ENCODE assay signal across 9 cellular contexts in genomic region chr1:154975409-154976205, GRCh38. TPM values are rescaled to one million over a fixed set of nuclear protein-coding genes. Genes with fewer than 3 reads are reported as not detected.
DNase-seq lines count a peak whose midpoint lies in the region; ATAC-seq, FAIRE-seq and TF ChIP-seq lines count a peak whose summit lies in the region.
"Had no signal": no experiment of that assay in that cellular context is flagged by ENCODE, and none has a peak within 500 bp of the region (broad histone marks: within the 10 kb centered on the region; RNA-seq: fewer than 3 reads in every experiment).

No MANE protein-coding gene starts in this region.

- H3K27ac ChIP-seq in caudate nucleus (ENCODE audit: low read depth, low read length) (peak overlapping the region; percentile 99), lower lobe of right lung (peak overlapping the region; percentile 98)

- TF ChIP-seq POLR2A in H54 (IDR thresholded peaks at IDR 0.05; ENCODE audit: low read depth, low read length) = peak; percentile 37; the same call in 1 of the 2 replicates

- FAIRE-seq in H54 (lab: Jason Lieb, UNC) = no peak

- no peak overlapping the region for H3K27ac Mint-ChIP-seq in stimulated activated memory B cell treated with anti-CD40 and anti-IgM and Interleukin-4, amounts not matched to agents 10 μg/mL and 1 μg/mL and 100 μg/mL, for 72 hours
- H3K27ac Mint-ChIP-seq: stimulated activated naive CD8-positive, alpha-beta T cell treated with anti-CD3 and anti-CD28 coated beads, Interleukin-15, Interleukin-2, amounts not matched to agents 100 ng/mL and 50 ng/mL, for 24 hours had no signal

- peak overlapping the region; percentile 68 for H3K4me3 ChIP-seq in AG04449 (ENCODE audit: low read depth, low read length)
- H3K4me3 ChIP-seq in lower lobe of right lung = peak overlapping the region; percentile 83

- no peaks in the 10 kb centered on the region for H3K27me3 ChIP-seq in lower lobe of right lung (ENCODE audit: low read depth)

- POLR2A ChIA-PET in AG04449 (lab: Yijun Ruan, JAX) = interaction anchor here (0.6 to 3.7 kb wide), 4 partner anchors 8 to 28 kb away, joined by 3 to 17 read pairs (median 10); partner anchors contain the start of genes FLAD1, PBXIP1 and PYGO2

- no peaks in the 10 kb centered on the region for H3K9me3 Mint-ChIP-seq in stimulated activated memory B cell treated with anti-CD40 and anti-IgM and Interleukin-4, amounts not matched to agents 10 μg/mL and 1 μg/mL and 100 μg/mL, for 72 hours
- H3K9me3 Mint-ChIP-seq: stimulated activated naive CD8-positive, alpha-beta T cell treated with anti-CD3 and anti-CD28 coated beads, Interleukin-15, Interleukin-2, amounts not matched to agents 100 ng/mL and 50 ng/mL, for 24 hours had no signal

- H3K9me3 ChIP-seq in lower lobe of right lung = no peaks in the 10 kb centered on the region

- no peak overlapping the region for H3K4me3 Mint-ChIP-seq in stimulated activated memory B cell treated with anti-CD40 and anti-IgM and Interleukin-4, amounts not matched to agents 10 μg/mL and 1 μg/mL and 100 μg/mL, for 72 hours
- H3K4me3 Mint-ChIP-seq: stimulated activated naive CD8-positive, alpha-beta T cell treated with anti-CD3 and anti-CD28 coated beads, Interleukin-15, Interleukin-2, amounts not matched to agents 100 ng/mL and 50 ng/mL, for 24 hours had no signal

- H3K27me3 Mint-ChIP-seq in stimulated activated memory B cell treated with anti-CD40 and anti-IgM and Interleukin-4, amounts not matched to agents 10 μg/mL and 1 μg/mL and 100 μg/mL, for 72 hours = no peaks in the 10 kb centered on the region
- H3K27me3 Mint-ChIP-seq: stimulated activated naive CD8-positive, alpha-beta T cell treated with anti-CD3 and anti-CD28 coated beads, Interleukin-15, Interleukin-2, amounts not matched to agents 100 ng/mL and 50 ng/mL, for 24 hours had no signal

- H3K36me3 ChIP-seq in lower lobe of right lung = peaks cover 8% of the 10 kb centered on the region

- H3K4me1 ChIP-seq in lower lobe of right lung = peaks cover 38% of the 10 kb centered on the region

- H3K36me3 Mint-ChIP-seq in stimulated activated memory B cell treated with anti-CD40 and anti-IgM and Interleukin-4, amounts not matched to agents 10 μg/mL and 1 μg/mL and 100 μg/mL, for 72 hours = peaks cover 11% of the 10 kb centered on the region

- TF ChIP-seq CTCF in AG04449 (IDR thresholded peaks at IDR 0.05; ENCODE audit: insufficient read depth, low read length, missing control alignments) (no peak), lower lobe of right lung (IDR thresholded peaks at IDR 0.05) (no peak)

- ATAC-seq in lower lobe of right lung = no peak
- ATAC-seq in stimulated activated memory B cell treated with anti-CD40 and anti-IgM and Interleukin-4, amounts not matched to agents 10 μg/mL and 1 μg/mL and 100 μg/mL, for 72 hours = peak; percentile 10
- ATAC-seq in HG03520 (IDR thresholded peaks at IDR 0.05; ENCODE audit: unreplicated experiment) = no peak

- intact Hi-C loops in lower lobe of right lung (cut with DNase I) = no loop called here

- peaks cover 30% of the 10 kb centered on the region for H3K4me1 Mint-ChIP-seq in stimulated activated memory B cell treated with anti-CD40 and anti-IgM and Interleukin-4, amounts not matched to agents 10 μg/mL and 1 μg/mL and 100 μg/mL, for 72 hours

- CTCF ChIA-PET in AG04449 (lab: Yijun Ruan, JAX) = interaction anchor here (1.0 to 13.1 kb wide), 5 partner anchors 20 to 41 kb away, joined by 3 to 176 read pairs (median 3); partner anchors contain the start of genes LENEP, PBXIP1 and ZBTB7B

- DNase-seq in AG04449 (ENCODE audit: low read depth, low spot score) (no peak), H54 (ENCODE audit: insufficient read length, low spot score) (no peak), T-helper 2 cell (peak in 4 of 5 experiments; percentile 34 to 68 (median 40)), caudate nucleus (lab: John Stamatoyannopoulos, UW) (peak in 16 of 61 donors; percentile 5 to 70 (median 28)), lower lobe of right lung (peak; percentile 81), globus pallidus (ENCODE audit: low spot score) (no peak)

RNA-seq across cellular contexts. Expression of gene CKS1B, which starts 1.1 kb away (rescaled TPM):
- 28.5 TPM for total RNA-seq in lower lobe of right lung

RNA-seq across cellular contexts. Expression of gene SHC1, which starts 5.1 kb away (rescaled TPM):
- 94.8 TPM for total RNA-seq in lower lobe of right lung

RNA-seq across cellular contexts. Expression of gene FLAD1, which starts 7.5 kb away (rescaled TPM):
- total RNA-seq in lower lobe of right lung = 31.9 TPM

RNA-seq across cellular contexts. Expression of gene PYGO2, which starts 14.0 kb away (rescaled TPM):
- 27.4 TPM for total RNA-seq in lower lobe of right lung

RNA-seq across cellular contexts. Expression of gene LENEP, which starts 17.8 kb away (rescaled TPM):
- total RNA-seq in lower lobe of right lung = not detected

Comparison
In these comparisons a context has a peak if more than half of its experiments do, and no peak if none do; other contexts are left out.
1. DNase-seq: peak in T-helper 2 cell (4 of 5) and lower lobe of right lung (single experiment); none in AG04449 (single experiment), H54 (single experiment) and globus pallidus (single experiment).